In genomic region chr7:270351-270983, GRCh38 we compare ENCODE assay signal across 26 cellular contexts. TPM values are rescaled to one million over a fixed set of nuclear protein-coding genes. Genes with fewer than 3 reads are reported as not detected.
A peak's percentile ranks its signal among the peaks of the same experiment; 100 is the strongest.
DNase-seq lines count a peak whose midpoint lies in the region; ATAC-seq, FAIRE-seq and TF ChIP-seq lines count a peak whose summit lies in the region.
"Had no signal": no experiment of that assay in that cellular context is flagged by ENCODE, and none has a peak within 500 bp of the region (broad histone marks: within the 10 kb centered on the region; RNA-seq: fewer than 3 reads in every experiment).

No MANE protein-coding gene starts in this region.

- H3K4me1 ChIP-seq in left ventricle myocardium inferior: no peaks in the 10 kb centered on the region
- H3K4me1 ChIP-seq in RWPE2 (ENCODE audit: insufficient read depth, poor library complexity, severe bottlenecking): no peaks in the 10 kb centered on the region
- H3K4me1 ChIP-seq in HepG2 (ENCODE audit: insufficient read depth, low read length): no peaks in the 10 kb centered on the region
- H3K4me1 ChIP-seq in prostate gland (replicated peaks): no peaks in the 10 kb centered on the region
- H3K4me1 ChIP-seq: BE2C, Caco-2 had no signal

- H3K9ac ChIP-seq in HepG2 (ENCODE audit: insufficient read depth, low read depth, low read length): no peak overlapping the region

- H3K27me3 ChIP-seq in left ventricle myocardium inferior (ENCODE audit: low read depth): peaks cover 7% of the 10 kb centered on the region
- H3K27me3 ChIP-seq in RWPE2 (ENCODE audit: insufficient read depth, poor library complexity, severe bottlenecking): no peaks in the 10 kb centered on the region
- no peaks in the 10 kb centered on the region; a peak in 2 of 5 replicates for H3K27me3 ChIP-seq in HepG2 (ENCODE audit: control insufficient read depth in 1 of 2, insufficient read depth in 2 of 2, low read length in 2 of 2)
- no peaks in the 10 kb centered on the region for H3K27me3 ChIP-seq in prostate gland (replicated peaks; ENCODE audit: insufficient read depth)

- BruUV-seq in HepG2 (replicated peaks; lab: Mats Ljungman, UMichigan): no TSS peak

- no peak for TF ChIP-seq POLR2A in HepG2 (IDR thresholded peaks at IDR 0.05; ENCODE audit: insufficient read depth in 1 of 2, low read depth in 2 of 2, low read length in 2 of 2)
- no peak for TF ChIP-seq POLR2A in prostate gland (IDR thresholded peaks at IDR 0.05)

- 48% methylated on average over 9 of the region's 11 CpGs for WGBS in HepG2 (ENCODE audit: low lambda C conversion rate)
- 82% methylated on average over 11 of the region's 11 CpGs for WGBS in prostate gland

- H3K4me3 ChIP-seq in left ventricle myocardium inferior: no peak overlapping the region
- no peak overlapping the region for H3K4me3 ChIP-seq in RWPE2 (ENCODE audit: severe bottlenecking)
- H3K4me3 ChIP-seq in HepG2 (replicated peaks in 1 of 3; ENCODE audit: insufficient read depth in 1 of 3, low read depth in 2 of 3, low read length in 3 of 3): no peak overlapping the region
- H3K4me3 ChIP-seq in prostate gland: no peak overlapping the region

- intact Hi-C loops in Right ventricle myocardium inferior (cut with DNase I): no loop called here
- intact Hi-C loops in left ventricle myocardium inferior (cut with micrococcal nuclease): no loop called here
- intact Hi-C loops in HepG2 (cut with micrococcal nuclease; ENCODE audit: unreplicated experiment): no loop called here
- intact Hi-C loops in prostate gland (cut with DNase I): no loop called here

- H3K27ac ChIP-seq in left ventricle myocardium inferior (replicated peaks) (no peak overlapping the region), RWPE2 (ENCODE audit: poor library complexity, severe bottlenecking) (no peak overlapping the region), HepG2 (ENCODE audit: extremely low read length, insufficient read depth, low read length) (no peak overlapping the region), temporal lobe (ENCODE audit: low read depth, low read length) (peak overlapping the region; percentile 41), prostate gland (no peak overlapping the region)
- H3K27ac ChIP-seq: HL-60 had no signal

- TF ChIP-seq EP300 in HepG2 (IDR thresholded peaks at IDR 0.05; ENCODE audit: low read depth in 2 of 2, low read length in 2 of 2) (no peak), HepG2 (CRISPR knock-in tag; IDR thresholded peaks at IDR 0.05; ENCODE audit: borderline replicate concordance) (no peak)

- no peak for TF ChIP-seq RAD21 in HepG2 (CRISPR knock-in tag; IDR thresholded peaks at IDR 0.05)

- in situ Hi-C loops in HepG2 (cut with HindIII; ENCODE audit: extremely low pct_ligation_motif_present, low pct_unique_long_range_greater_than_20kb): no loop called here

- no peaks in the 10 kb centered on the region for H3K79me2 ChIP-seq in HepG2 (ENCODE audit: insufficient read depth, low read length)

- peak; percentile 37 for DNase-seq in Right ventricle myocardium inferior (ENCODE audit: missing footprints)
- DNase-seq in left ventricle myocardium inferior: no peak
- DNase-seq in RWPE2 (ENCODE audit: low spot score): peak; percentile 42
- no peak for DNase-seq in HepG2 (ENCODE audit: low spot score)
- DNase-seq in prostate gland (ENCODE audit: low spot score): no peak
- DNase-seq in pons (ENCODE audit: low spot score): no peak
- DNase-seq: BE2C; Caco-2; CD4-positive, alpha-beta T cell; HFFc6; IMR-90; NCI-H1417; NCI-H187; NCI-H2107; NCI-H2227 treated with DMSO at 0.1 percent for 48 hours; NCI-H510A treated with DMSO at 0.1 percent for 48 hours; NCI-H82; OCI-M1; RPMI8226 had no signal

- H4K20me1 ChIP-seq in HepG2 (ENCODE audit: insufficient read depth, low read length): no peaks in the 10 kb centered on the region

- POLR2A ChIA-PET in HepG2 (lab: Yijun Ruan, JAX): no interaction called here

- no peak for FAIRE-seq in HepG2 (lab: Jason Lieb, UNC)
- FAIRE-seq: A204.1, G401.6 had no signal

- no peaks in the 10 kb centered on the region for H3K36me3 ChIP-seq in left ventricle myocardium inferior
- no peaks in the 10 kb centered on the region for H3K36me3 ChIP-seq in RWPE2 (ENCODE audit: low read depth)
- no peaks in the 10 kb centered on the region for H3K36me3 ChIP-seq in HepG2 (replicated peaks in 1 of 2; ENCODE audit: control insufficient read depth in 1 of 2, insufficient read depth in 2 of 2, low read length in 2 of 2)
- H3K36me3 ChIP-seq in prostate gland: no peaks in the 10 kb centered on the region
- H3K36me3 ChIP-seq: BE2C had no signal

- H2AFZ ChIP-seq in HepG2 (ENCODE audit: low read length): no peak overlapping the region

- CTCF ChIA-PET in HepG2 (lab: Yijun Ruan, JAX; ENCODE audit: low intra/inter-chr PET ratio, low total read pairs): no interaction called here

- H3K9me3 ChIP-seq in left ventricle myocardium inferior (replicated peaks) (peaks cover 27% of the 10 kb centered on the region), RWPE2 (ENCODE audit: severe bottlenecking) (no peaks in the 10 kb centered on the region), HepG2 (ENCODE audit: low read length) (peaks cover 5% of the 10 kb centered on the region; the same call in 1 of the 2 replicates), prostate gland (no peaks in the 10 kb centered on the region)
- H3K9me3 ChIP-seq: BE2C had no signal

- no peak for TF ChIP-seq CTCF in left ventricle myocardium inferior (IDR thresholded peaks at IDR 0.05; ENCODE audit: borderline replicate concordance)
- no peak for TF ChIP-seq CTCF in RWPE2 (IDR thresholded peaks at IDR 0.05; ENCODE audit: poor library complexity, severe bottlenecking)
- TF ChIP-seq CTCF in HepG2 (CRISPR knock-in tag; IDR thresholded peaks at IDR 0.05): no peak
- no peak for TF ChIP-seq CTCF in prostate gland (IDR thresholded peaks at IDR 0.05)

- H3K4me2 ChIP-seq in HepG2 (ENCODE audit: low read depth, low read length): no peak overlapping the region

- ATAC-seq in Right ventricle myocardium inferior (no peak), RWPE2 (ENCODE audit: low read depth) (no peak), HepG2 (no peak)

TF ChIP-seq in HepG2, 621 proteins besides CTCF, POLR2A, EP300 and RAD21:
- TF ChIP-seq TFDP1 (CRISPR knock-in tag; IDR thresholded peaks at IDR 0.05; ENCODE audit: borderline replicate concordance) (no peak), DNMT1 (CRISPR knock-in tag; IDR thresholded peaks at IDR 0.05) (no peak), HOXA3 (CRISPR knock-in tag; IDR thresholded peaks at IDR 0.05) (no peak), SAFB2 (CRISPR knock-in tag; IDR thresholded peaks at IDR 0.05; ENCODE audit: borderline replicate concordance, low read depth) (no peak)
- TF ChIP-seq, protein P1, sequence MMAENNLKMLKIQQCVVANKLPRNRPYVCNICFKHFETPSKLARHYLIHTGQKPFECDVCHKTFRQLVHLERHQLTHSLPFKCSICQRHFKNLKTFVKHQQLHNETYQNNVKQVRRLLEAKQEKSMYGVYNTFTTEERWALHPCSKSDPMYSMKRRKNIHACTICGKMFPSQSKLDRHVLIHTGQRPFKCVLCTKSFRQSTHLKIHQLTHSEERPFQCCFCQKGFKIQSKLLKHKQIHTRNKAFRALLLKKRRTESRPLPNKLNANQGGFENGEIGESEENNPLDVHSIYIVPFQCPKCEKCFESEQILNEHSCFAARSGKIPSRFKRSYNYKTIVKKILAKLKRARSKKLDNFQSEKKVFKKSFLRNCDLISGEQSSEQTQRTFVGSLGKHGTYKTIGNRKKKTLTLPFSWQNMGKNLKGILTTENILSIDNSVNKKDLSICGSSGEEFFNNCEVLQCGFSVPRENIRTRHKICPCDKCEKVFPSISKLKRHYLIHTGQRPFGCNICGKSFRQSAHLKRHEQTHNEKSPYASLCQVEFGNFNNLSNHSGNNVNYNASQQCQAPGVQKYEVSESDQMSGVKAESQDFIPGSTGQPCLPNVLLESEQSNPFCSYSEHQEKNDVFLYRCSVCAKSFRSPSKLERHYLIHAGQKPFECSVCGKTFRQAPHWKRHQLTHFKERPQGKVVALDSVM (CRISPR knock-in tag; IDR thresholded peaks at IDR 0.05): peak; percentile 67
TF ChIP-seq in HepG2: peak in this region for 1.

RNA-seq across cellular contexts. Expression of gene FOXL3, which starts 19.5 kb away (rescaled TPM):
- total RNA-seq in Right ventricle myocardium inferior (not detected), left ventricle myocardium inferior (not detected), HepG2 (2016; rRNA removed; fragmentation: Illumina TruSeq; extraction: Trizol) (not detected in 2 replicates), temporal lobe (not detected), prostate gland (not detected)
- not detected in 2 replicates for total RNA-seq in HepG2 (2016; cell fraction: cytosol; rRNA removed; fragmentation: Illumina TruSeq; extraction: Trizol; ENCODE audit: low read depth)
- total RNA-seq in HepG2 (2016; cell fraction: insoluble cytoplasmic fraction; rRNA removed; fragmentation: Illumina TruSeq; extraction: Trizol): not detected in 2 replicates
- not detected in 2 replicates for total RNA-seq in HepG2 (2016; cell fraction: membrane; rRNA removed; fragmentation: Illumina TruSeq; extraction: Trizol)
- total RNA-seq in HepG2 (2016; cell fraction: nucleus; rRNA removed; fragmentation: Illumina TruSeq; extraction: Trizol): not detected in 2 replicates
- not detected in 2 replicates for polyA plus RNA-seq in HepG2 (2011; rRNA removed)
- polyA plus RNA-seq in HepG2 (2011; cell fraction: cytosol; rRNA removed): not detected in 2 replicates
- polyA plus RNA-seq in HepG2 (2011; cell fraction: nucleus; rRNA removed): not detected in 2 replicates
- not detected in 2 replicates for polyA plus RNA-seq in HepG2 (2012)
- not detected in 2 replicates for polyA plus RNA-seq in HepG2 (2016; cell fraction: cytosol; fragmentation: Illumina TruSeq; extraction: Trizol; ENCODE audit: low read depth)
- polyA plus RNA-seq in HepG2 (2016; cell fraction: insoluble cytoplasmic fraction; fragmentation: Illumina TruSeq; extraction: Trizol; ENCODE audit: low read depth): not detected in 2 replicates
- polyA plus RNA-seq in HepG2 (2016; cell fraction: membrane; fragmentation: Illumina TruSeq; extraction: Trizol; ENCODE audit: low read depth): not detected in 2 replicates
- polyA plus RNA-seq in HepG2 (2016; cell fraction: nucleus; fragmentation: Illumina TruSeq; extraction: Trizol; ENCODE audit: insufficient read depth, low read depth): not detected in 2 replicates
- polyA minus RNA-seq in HepG2 (2011; rRNA and poly(A)+ RNA removed; ENCODE audit: low replicate concordance): not detected in 2 replicates
- not detected in 2 replicates for polyA minus RNA-seq in HepG2 (2011; cell fraction: cytosol; rRNA and poly(A)+ RNA removed)
- not detected in 2 replicates for polyA minus RNA-seq in HepG2 (2011; cell fraction: nucleus; rRNA and poly(A)+ RNA removed)
- total RNA-seq: Caco-2; CD4-positive, alpha-beta T cell; H4; HFFc6; HT1080; IMR-90; M059J had no signal
- polyA plus RNA-seq: IMR-90 had no signal

Comparison
In these comparisons a context has a peak if more than half of its experiments do, and no peak if none do; other contexts are left out.
1. DNase-seq: peak in Right ventricle myocardium inferior (single experiment) and RWPE2 (single experiment); none in left ventricle myocardium inferior (single experiment), HepG2 (single experiment), prostate gland (single experiment) and pons (single experiment).